13 cellular contexts compared by ENCODE assay signal in the genomic region with DNA sequence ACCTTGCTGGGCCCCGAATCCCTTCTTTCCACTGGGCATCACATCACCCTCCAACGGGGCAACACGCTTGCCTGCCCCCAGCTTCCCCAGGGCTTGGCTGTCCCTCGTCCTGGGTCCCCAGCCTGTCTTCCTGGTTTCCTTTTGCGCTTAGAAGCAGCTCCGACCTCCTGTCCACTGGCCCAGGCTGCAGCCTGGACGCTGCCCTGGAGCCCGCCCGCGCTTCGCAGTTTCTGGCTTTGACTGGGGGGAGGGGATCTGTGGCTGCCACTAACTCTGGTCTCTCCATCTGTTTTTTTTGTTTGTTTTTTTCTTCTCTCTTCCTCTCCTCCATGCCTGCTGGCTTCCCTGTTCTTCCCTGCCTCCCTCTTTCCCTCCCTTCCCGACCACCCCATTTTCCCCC. TPM values are rescaled to one million over a fixed set of nuclear protein-coding genes. Genes with fewer than 3 reads are reported as not detected.
A peak's percentile ranks its signal among the peaks of the same experiment; 100 is the strongest.
DNase-seq lines count a peak whose midpoint lies in the region; ATAC-seq lines count a peak whose summit lies in the region.
"Had no signal": no experiment of that assay in that cellular context is flagged by ENCODE, and none has a peak within 500 bp of the region (broad histone marks: within the 10 kb centered on the region; RNA-seq: fewer than 3 reads in every experiment).

No MANE protein-coding gene starts in this region.

- intact Hi-C loops in sciatic nerve (cut with DNase I): loop anchor here (5.0 kb wide), 1 partner anchor 45 kb away; no protein-coding TSS in a partner anchor

- peaks cover 16% of the 10 kb centered on the region for H3K36me3 Mint-ChIP-seq in T-cell

- peaks cover 10 to 33% (median 16%) of the 10 kb centered on the region in 3 donors for H3K4me1 Mint-ChIP-seq in T-cell

- no peak overlapping the region for H3K4me3 ChIP-seq in H7 (ENCODE audit: insufficient read depth, low read depth, low read length)

- DNase-seq in H7 (peak; percentile 54), T-cell (no peak), left kidney (ENCODE audit: low read depth, low spot score) (peak; percentile 56), sciatic nerve (ENCODE audit: low spot score) (no peak), NCI-H526 (lab: John Stamatoyannopoulos, UW) (no peak), NCI-H2081 (lab: John Stamatoyannopoulos, UW) (no peak), NCI-H2081 treated with DMSO at 0.1 percent for 48 hours (lab: John Stamatoyannopoulos, UW) (no peak)
- DNase-seq: activated CD8-positive, alpha-beta memory T cell treated with anti-CD3 and anti-CD28 coated beads for 24 hours; NCI-H526 treated with DMSO at 0.1 percent for 48 hours; retina; RPMI8226; stimulated activated CD4-positive, alpha-beta T cell treated with anti-CD3 and anti-CD28 coated beads, Interleukin-2, amount 100 ng/mL, for 48 hours had no signal

- H3K27me3 Mint-ChIP-seq in T-cell: no peaks in the 10 kb centered on the region
- H3K27me3 Mint-ChIP-seq: activated naive CD4-positive, alpha-beta T cell treated with anti-CD3 and anti-CD28 coated beads, Interleukin-2, amount 50 U/mL, for 24 hours had no signal

- H3K9me3 Mint-ChIP-seq in T-cell: no peaks in the 10 kb centered on the region
- H3K9me3 Mint-ChIP-seq: activated naive CD4-positive, alpha-beta T cell treated with anti-CD3 and anti-CD28 coated beads, Interleukin-2, amount 50 U/mL, for 24 hours had no signal

- H3K36me3 ChIP-seq in H7 (replicated peaks; ENCODE audit: control insufficient read depth, insufficient read depth, low read length): peaks cover 21% of the 10 kb centered on the region

- H3K27ac Mint-ChIP-seq in T-cell: peak overlapping the region; percentile 55 to 63

- no peak overlapping the region for H3K4me3 Mint-ChIP-seq in T-cell
- H3K4me3 Mint-ChIP-seq: activated naive CD4-positive, alpha-beta T cell treated with anti-CD3 and anti-CD28 coated beads, Interleukin-2, amount 50 U/mL, for 24 hours had no signal

- POLR2A ChIA-PET in T-cell (lab: Charles Lee): interaction anchor here in 1 of 2 donors (0.6 kb wide), 1 partner anchor 176 kb away, joined by 3 read pairs; no protein-coding TSS in a partner anchor

- CTCF ChIA-PET in T-cell (lab: Charles Lee): interaction anchor here in 1 of 2 donors (0.6 kb wide), 1 partner anchor 148 kb away, joined by 3 read pairs; no protein-coding TSS in a partner anchor

- ATAC-seq in T-cell (replicated peaks in 1 of 4) (no peak), sciatic nerve (peak; percentile 29)

- H3K27me3 ChIP-seq in H7 (ENCODE audit: control insufficient read depth, insufficient read depth, low read length): no peaks in the 10 kb centered on the region

RNA-seq across cellular contexts. Expression of a gene that starts 11.7 kb away (rescaled TPM):
- 354 and 378 TPM in 2 replicates for total RNA-seq in H7 (2014; rRNA removed; shearing (Covaris generic))
- total RNA-seq in T-cell (100 to 1,000 TPM; 331 to 490 (median 370) TPM), sciatic nerve (198 TPM)

RNA-seq across cellular contexts. Expression of a gene that starts 17.1 kb away (rescaled TPM):
- 39.4 and 43.0 TPM in 2 replicates for total RNA-seq in H7 (2014; rRNA removed; shearing (Covaris generic))
- 100 to 1,000 TPM; 204 to 228 (median 218) TPM for total RNA-seq in T-cell
- total RNA-seq in sciatic nerve: 281 TPM

RNA-seq across cellular contexts. Expression of a gene that starts 55.4 kb away (rescaled TPM):
- total RNA-seq in H7 (2014; rRNA removed; shearing (Covaris generic)): 16.4 and 23.7 TPM in 2 replicates
- total RNA-seq in T-cell (1 to 10 TPM in 2 of 5 donors, under 1 TPM in 1, not detected in 2; 0.30 to 1.6 (median 1.1) TPM), sciatic nerve (not detected)

RNA-seq across cellular contexts. Expression of a gene that starts 58.8 kb away (rescaled TPM):
- total RNA-seq in H7 (2014; rRNA removed; shearing (Covaris generic)): 52.4 and 64.9 TPM in 2 replicates
- total RNA-seq in T-cell (10 to 100 TPM; 47.7 to 68.1 (median 55.1) TPM), sciatic nerve (43.8 TPM)

Comparison
In these comparisons a context has a peak if more than half of its experiments do, and no peak if none do; other contexts are left out.
1. DNase-seq: peak in H7 (single experiment) and left kidney (single experiment); none in T-cell (0 of 34), sciatic nerve (single experiment), NCI-H526 (0 of 2), NCI-H2081 (0 of 2) and NCI-H2081 treated with DMSO at 0.1 percent for 48 hours (single experiment).